Comparison of ENCODE assay signal across 13 cellular contexts in genomic region chr19:55275851-55276719, GRCh38. TPM values are rescaled to one million over a fixed set of nuclear protein-coding genes. Genes with fewer than 3 reads are reported as not detected.
DNase-seq lines count a peak whose midpoint lies in the region; ATAC-seq and TF ChIP-seq lines count a peak whose summit lies in the region.
"Had no signal": no experiment of that assay in that cellular context is flagged by ENCODE, and none has a peak within 500 bp of the region (broad histone marks: within the 10 kb centered on the region; RNA-seq: fewer than 3 reads in every experiment).

No MANE protein-coding gene starts in this region.

- H3K9ac ChIP-seq in colonic mucosa (ENCODE audit: low read depth in 2 of 2, low read length in 2 of 2): peak overlapping the region in 1 of 2 donors; percentile 9
- H3K9ac ChIP-seq in neuronal stem cell (ENCODE audit: low read depth, low read length, poor library complexity): no peak overlapping the region

- H3K36me3 ChIP-seq in colonic mucosa: no peaks in the 10 kb centered on the region
- H3K36me3 ChIP-seq in tibial artery: peaks cover 13 to 67% (median 46%) of the 10 kb centered on the region in 3 donors
- H3K36me3 ChIP-seq in neuronal stem cell (replicated peaks in 1 of 2; ENCODE audit: control insufficient read depth in 2 of 2, insufficient read depth in 2 of 2, low read length in 2 of 2): peaks cover 18 to 39% of the 10 kb centered on the region in 2 donors

- no CpG with 5 or more reads among the region's 17 CpGs for WGBS in neuronal stem cell (ENCODE audit: extremely low coverage in 2 of 2, insufficient read length in 2 of 2, insufficient replicate concordance in 1 of 2), 2 donors

- no peak overlapping the region for H3K23ac ChIP-seq in neuronal stem cell (ENCODE audit: low read depth, low read length, poor library complexity)

- H3K79me1 ChIP-seq in neuronal stem cell (ENCODE audit: low read depth, low read length): peaks cover 3% of the 10 kb centered on the region

- H3K4ac ChIP-seq in neuronal stem cell (ENCODE audit: low read length): no peak overlapping the region

- in situ Hi-C loops in GM13976 (cut with MboI; ENCODE audit: low sequenced_read_pairs, unreplicated experiment): no loop called here

- intact Hi-C loops in colonic mucosa (cut with DNase I): no loop called here
- intact Hi-C loops in tibial artery (cut with DNase I; ENCODE audit: low total_unique reads): no loop called here

- H3K27ac Mint-ChIP-seq in naive thymus-derived CD8-positive, alpha-beta T cell: peak overlapping the region in 5 of 10 donors; percentile 56 to 92 (median 68)
- H3K27ac Mint-ChIP-seq: HFFc6 had no signal

- H3K36me3 Mint-ChIP-seq in naive thymus-derived CD8-positive, alpha-beta T cell: peaks cover 0 to 59% (median 20%) of the 10 kb centered on the region in 3 donors

- H3K27ac ChIP-seq in colonic mucosa (peak overlapping the region; percentile 12), tibial artery (no peak overlapping the region), neuronal stem cell (replicated peaks; ENCODE audit: low read length) (no peak overlapping the region)

- no peak overlapping the region for H2BK5ac ChIP-seq in neuronal stem cell (ENCODE audit: low read length)

- H3K27me3 ChIP-seq in colonic mucosa: no peaks in the 10 kb centered on the region
- no peaks in the 10 kb centered on the region for H3K27me3 ChIP-seq in tibial artery
- H3K27me3 ChIP-seq in neuronal stem cell (ENCODE audit: control insufficient read depth in 3 of 3, insufficient read depth in 3 of 3, low read depth in 1 of 3, low read length in 3 of 3): no peaks in the 10 kb centered on the region
- H3K27me3 ChIP-seq: MG63 had no signal

- no peak overlapping the region for H2BK12ac ChIP-seq in neuronal stem cell (ENCODE audit: low read length)

- H3K18ac ChIP-seq in neuronal stem cell (ENCODE audit: low read length): no peak overlapping the region

- H4K8ac ChIP-seq in neuronal stem cell (ENCODE audit: low read depth, low read length): no peak overlapping the region

- no peak overlapping the region for H2AK5ac ChIP-seq in neuronal stem cell (ENCODE audit: low read depth, low read length)

- peak; percentile 73 for DNase-seq in GM13976 (ENCODE audit: low spot score)
- DNase-seq in colonic mucosa: no peak
- DNase-seq in tibial artery: no peak
- DNase-seq in naive thymus-derived CD8-positive, alpha-beta T cell: no peak
- DNase-seq in NCI-H69 (lab: John Stamatoyannopoulos, UW): no peak
- no peak for DNase-seq in neuronal stem cell (ENCODE audit: low spot score)
- DNase-seq: activated naive CD4-positive, alpha-beta T cell treated with anti-CD3 and anti-CD28 coated beads, Interleukin-2, amount 50 U/mL, for 16 hours; HFFc6; MG63 had no signal

- H3K4me3 Mint-ChIP-seq in naive thymus-derived CD8-positive, alpha-beta T cell: peak overlapping the region in 3 of 10 donors; percentile 21 to 72 (median 48)
- H3K4me3 Mint-ChIP-seq: HFFc6 had no signal

- no peak overlapping the region for H3K14ac ChIP-seq in neuronal stem cell (ENCODE audit: low read length)

- H3K4me2 ChIP-seq in neuronal stem cell (ENCODE audit: insufficient read depth, low read length, poor library complexity, severe bottlenecking): no peak overlapping the region

- no peaks in the 10 kb centered on the region for H3K9me3 ChIP-seq in colonic mucosa
- no peaks in the 10 kb centered on the region for H3K9me3 ChIP-seq in tibial artery
- no peaks in the 10 kb centered on the region for H3K9me3 ChIP-seq in neuronal stem cell (replicated peaks in 1 of 2; ENCODE audit: control insufficient read depth in 2 of 2, insufficient read depth in 1 of 2, low read depth in 1 of 2, low read length in 2 of 2)
- H3K9me3 ChIP-seq: MG63 had no signal

- H4K91ac ChIP-seq in neuronal stem cell (ENCODE audit: low read depth, low read length, poor library complexity): no peak overlapping the region

- no peak overlapping the region for H2BK15ac ChIP-seq in neuronal stem cell (ENCODE audit: low read length)

- POLR2A ChIA-PET in naive thymus-derived CD8-positive, alpha-beta T cell (lab: Charles Lee): interaction anchor here (0.6 to 0.7 kb wide), 4 partner anchors 19 to 186 kb away, joined by 3 to 6 read pairs (median 4); no protein-coding TSS in a partner anchor

- H3K27me3 Mint-ChIP-seq in naive thymus-derived CD8-positive, alpha-beta T cell: no peaks in the 10 kb centered on the region

- H2BK120ac ChIP-seq in neuronal stem cell (ENCODE audit: low read depth, low read length): no peak overlapping the region

- peaks cover 4% of the 10 kb centered on the region for H3K4me1 ChIP-seq in colonic mucosa
- H3K4me1 ChIP-seq in tibial artery: peaks cover 4 to 10% (median 9%) of the 10 kb centered on the region in 4 donors
- H3K4me1 ChIP-seq in neuronal stem cell (ENCODE audit: control insufficient read depth in 2 of 2, insufficient read depth in 1 of 2, low read depth in 1 of 2, low read length in 2 of 2): peaks cover 7 to 10% of the 10 kb centered on the region in 2 donors

- TF ChIP-seq CTCF in GM13976 (IDR thresholded peaks at IDR 0.05; ENCODE audit: borderline replicate concordance, control extremely low read depth, extremely low read depth, insufficient read depth, missing control alignments) (no peak), colonic mucosa (IDR thresholded peaks at IDR 0.05) (no peak), tibial artery (IDR thresholded peaks at IDR 0.05) (no peak)

- H3K4me3 ChIP-seq in colonic mucosa (no peak overlapping the region), tibial artery (no peak overlapping the region), neuronal stem cell (ENCODE audit: low read length in 2 of 2) (no peak overlapping the region)
- H3K4me3 ChIP-seq: MG63 had no signal

- H3K9me3 Mint-ChIP-seq in naive thymus-derived CD8-positive, alpha-beta T cell: no peaks in the 10 kb centered on the region
- H3K9me3 Mint-ChIP-seq: HFFc6 had no signal

- no peak overlapping the region for H2AFZ ChIP-seq in neuronal stem cell (ENCODE audit: low read length)

- H3K4me1 Mint-ChIP-seq in naive thymus-derived CD8-positive, alpha-beta T cell: peaks cover 17 to 42% (median 26%) of the 10 kb centered on the region in 4 donors

- ATAC-seq in GM19468 (IDR thresholded peaks at IDR 0.05; ENCODE audit: extremely low read depth, unreplicated experiment): peak; percentile 35
- ATAC-seq in HG03565 (IDR thresholded peaks at IDR 0.05; ENCODE audit: unreplicated experiment): peak; percentile 35
- no peak for ATAC-seq in naive thymus-derived CD8-positive, alpha-beta T cell
- ATAC-seq: sciatic nerve had no signal

RNA-seq across cellular contexts. Expression of gene HSPBP1, which starts 3.8 kb away (rescaled TPM):
- total RNA-seq in colonic mucosa: 10 to 100 TPM; 29.0 to 82.3 TPM
- 10 to 100 TPM; 20.3 to 20.4 TPM for total RNA-seq in naive thymus-derived CD8-positive, alpha-beta T cell
- polyA plus RNA-seq in naive thymus-derived CD8-positive, alpha-beta T cell: 10 to 100 TPM; 38.6 to 44.8 (median 42.5) TPM
- 32.8 TPM for polyA plus RNA-seq in neuronal stem cell (2013, experiment 1 of 2)
- polyA plus RNA-seq in neuronal stem cell (2013, experiment 2 of 2): 30.1 TPM

RNA-seq across cellular contexts. Expression of gene BRSK1, which starts 7.7 kb away (rescaled TPM):
- total RNA-seq in colonic mucosa: 1 to 10 TPM in 1 of 2 donors, under 1 TPM in 1; 0.59 to 2.3 TPM
- 1 to 10 TPM; 1.9 to 2.9 TPM for total RNA-seq in naive thymus-derived CD8-positive, alpha-beta T cell
- polyA plus RNA-seq in naive thymus-derived CD8-positive, alpha-beta T cell: under 1 TPM in 1 of 3 donors, not detected in 2; 0.24 TPM
- polyA plus RNA-seq in neuronal stem cell (2013, experiment 1 of 2): 30.5 TPM
- 31.6 TPM for polyA plus RNA-seq in neuronal stem cell (2013, experiment 2 of 2)

RNA-seq across cellular contexts. Expression of gene PPP6R1, which starts 17.3 kb away (rescaled TPM):
- 10 to 100 TPM; 65.1 to 97.2 TPM for total RNA-seq in colonic mucosa
- total RNA-seq in naive thymus-derived CD8-positive, alpha-beta T cell: 100 to 1,000 TPM; 167 to 168 TPM
- polyA plus RNA-seq in naive thymus-derived CD8-positive, alpha-beta T cell: 100 to 1,000 TPM in 1 of 3 donors, 10 to 100 TPM in 2; 57.3 to 131 (median 60.9) TPM
- polyA plus RNA-seq in neuronal stem cell (2013, experiment 1 of 2): 33.0 TPM
- polyA plus RNA-seq in neuronal stem cell (2013, experiment 2 of 2): 32.6 TPM

RNA-seq across cellular contexts. Expression of gene TMEM86B, which starts 47.5 kb away (rescaled TPM):
- total RNA-seq in colonic mucosa: 1 to 10 TPM; 2.1 to 5.3 TPM
- total RNA-seq in naive thymus-derived CD8-positive, alpha-beta T cell: 10 to 100 TPM; 17.7 to 20.9 TPM
- 1 to 10 TPM in 1 of 3 donors, under 1 TPM in 2; 0.17 to 2.3 (median 0.54) TPM for polyA plus RNA-seq in naive thymus-derived CD8-positive, alpha-beta T cell
- 3.0 TPM for polyA plus RNA-seq in neuronal stem cell (2013, experiment 1 of 2)
- 3.0 TPM for polyA plus RNA-seq in neuronal stem cell (2013, experiment 2 of 2)

RNA-seq across cellular contexts. Expression of gene TMEM150B, which starts 49.1 kb away (rescaled TPM):
- total RNA-seq in colonic mucosa: 10 to 100 TPM in 1 of 2 donors, 1 to 10 TPM in 1; 9.7 to 47.2 TPM
- not detected for total RNA-seq in naive thymus-derived CD8-positive, alpha-beta T cell
- polyA plus RNA-seq in naive thymus-derived CD8-positive, alpha-beta T cell: not detected
- polyA plus RNA-seq in neuronal stem cell (2013, experiment 1 of 2): not detected
- polyA plus RNA-seq in neuronal stem cell (2013, experiment 2 of 2): 0.04 TPM
- total RNA-seq: HFFc6, kidney epithelial cell had no signal

Comparison
In these comparisons a context has a peak if more than half of its experiments do, and no peak if none do; other contexts are left out.
1. ATAC-seq: peak in GM19468 (single experiment) and HG03565 (single experiment); none in naive thymus-derived CD8-positive, alpha-beta T cell (0 of 2).